Comparison of ENCODE assay signal across 1 cellular context in genomic region chr1:167374014-167374413, GRCh38.
TF ChIP-seq lines count a peak whose summit lies in the region.

No MANE protein-coding gene starts in this region.

TF ChIP-seq in SK-N-SH treated with all-trans-retinoic acid at 6 μM for 48 hours, 23 proteins besides CTCF, POLR2A, EP300 and RAD21 (continued from another document):
- TF ChIP-seq PATZ1 (CRISPR knock-in tag; IDR thresholded peaks at IDR 0.05; ENCODE audit: borderline replicate concordance) (no peak), PPARA (CRISPR knock-in tag; IDR thresholded peaks at IDR 0.05; ENCODE audit: borderline replicate concordance) (no peak), TOX (CRISPR knock-in tag; IDR thresholded peaks at IDR 0.05; ENCODE audit: borderline replicate concordance) (no peak), ZC3H10 (CRISPR knock-in tag; IDR thresholded peaks at IDR 0.05) (no peak), CSRNP3 (CRISPR knock-in tag; IDR thresholded peaks at IDR 0.05) (no peak), ARNTL (CRISPR knock-in tag; IDR thresholded peaks at IDR 0.05; ENCODE audit: borderline replicate concordance, low read depth) (no peak), ZNF8 (CRISPR knock-in tag; IDR thresholded peaks at IDR 0.05) (no peak), RARB (CRISPR knock-in tag; IDR thresholded peaks at IDR 0.05) (no peak), GLIS3 (CRISPR knock-in tag; IDR thresholded peaks at IDR 0.05) (no peak), ZFP30 (CRISPR knock-in tag; IDR thresholded peaks at IDR 0.05) (no peak), ZNF565 (CRISPR knock-in tag; conservative IDR thresholded peaks at IDR 0.05; ENCODE audit: low read depth) (no peak)
